In genomic region chr10:52213511-52213831, GRCh38 we compare ENCODE assay signal across 1 cellular context.
TF ChIP-seq lines count a peak whose summit lies in the region.

No MANE protein-coding gene starts in this region.

TF ChIP-seq in GM23338, 12 proteins besides CTCF, POLR2A, EP300 and RAD21:
- TF ChIP-seq ZNF462 (CRISPR knock-in tag; IDR thresholded peaks at IDR 0.05) (peak; percentile 71; the same call in 1 of the 2 replicates), ETS1 (IDR thresholded peaks at IDR 0.05) (no peak)
